8 cellular contexts compared by ENCODE assay signal in the genomic region with DNA sequence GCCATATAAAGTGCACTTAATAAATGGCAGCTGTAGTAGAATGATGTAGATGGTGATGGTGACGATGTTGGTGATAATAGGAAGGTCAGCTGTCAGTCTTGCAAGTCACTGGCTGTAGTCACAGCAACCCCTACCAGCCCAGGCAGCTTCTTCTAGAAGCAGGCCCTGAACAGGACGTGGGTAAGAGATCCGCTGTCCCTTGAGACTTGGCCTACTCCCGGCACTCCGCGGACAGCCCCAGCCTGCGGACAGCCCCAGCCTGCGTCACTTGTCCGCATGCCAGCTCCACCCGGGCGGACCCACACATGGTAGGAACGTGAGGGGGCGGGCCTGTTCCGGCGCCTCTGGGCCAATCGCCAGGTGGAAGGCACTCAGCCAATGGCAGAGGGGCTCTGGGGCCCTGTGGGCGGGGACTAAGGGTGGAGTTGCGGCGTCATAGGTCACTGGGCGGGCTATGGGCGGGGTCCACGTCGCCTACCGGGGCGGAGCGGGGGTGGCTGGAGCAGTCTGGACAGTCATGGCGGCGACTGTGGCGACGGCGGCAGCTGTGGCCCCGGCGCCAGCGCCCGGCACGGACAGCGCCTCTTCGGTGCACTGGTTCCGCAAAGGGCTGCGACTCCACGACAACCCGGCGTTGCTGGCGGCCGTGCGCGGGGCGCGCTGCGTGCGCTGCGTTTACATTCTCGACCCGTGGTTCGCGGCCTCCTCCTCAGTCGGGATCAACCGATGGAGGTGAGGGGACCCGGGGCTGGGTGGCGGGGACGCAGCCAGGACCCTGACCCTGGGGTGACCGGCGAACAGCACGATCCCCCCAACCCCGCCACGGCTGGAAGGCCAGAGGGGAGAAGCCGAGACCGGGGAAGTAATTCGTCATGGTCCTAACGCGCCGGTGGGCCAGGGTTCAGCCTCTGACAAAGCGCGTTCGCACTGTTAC. TPM values are rescaled to one million over a fixed set of nuclear protein-coding genes. Genes with fewer than 3 reads are reported as not detected.
A peak's percentile ranks its signal among the peaks of the same experiment; 100 is the strongest.
DNase-seq lines count a peak whose midpoint lies in the region; ATAC-seq and TF ChIP-seq lines count a peak whose summit lies in the region.

A gene (plus strand): TSS at position 502 of the 934 bp plus-strand sequence. CDS start 16 bp downstream, at position 518.

- DNase-seq in NCI-H187 treated with DMSO at 0.1 percent for 48 hours (lab: John Stamatoyannopoulos, UW), result peak; percentile 90
- DNase-seq in anterior cingulate cortex (lab: John Stamatoyannopoulos, UW), result peak; percentile 96 to 100 (median 99)
- DNase-seq in right atrium auricular region (ENCODE audit: low spot score), result peak; percentile 100
- peak; percentile 86 for DNase-seq in pulmonary artery endothelial cell (ENCODE audit: low read depth, low spot score)
- DNase-seq in uterus, result peak; percentile 99 to 100

- intact Hi-C loops in T-helper 2 cell treated with Interferon-gamma antibody and Interleukin-4, amounts not matched to agents 100 ng/mL and 5 ng/mL, for 36 hours (cut with micrococcal nuclease), result loop anchor here (1.0 to 10.0 kb wide), 6 partner anchors 40 to 492 kb away; a partner anchor contains a TSS
- intact Hi-C loops in uterus (cut with DNase I; ENCODE audit: low total_unique reads), result loop anchor here (5.0 kb wide), 1 partner anchor 70 kb away; a partner anchor contains a TSS

- peak in 1 of 2 donors; percentile 5 for TF ChIP-seq CTCF in right atrium auricular region (IDR thresholded peaks at IDR 0.05)
- no peak for TF ChIP-seq CTCF in uterus (IDR thresholded peaks at IDR 0.05)

- ATAC-seq in GM18499 (IDR thresholded peaks at IDR 0.05; ENCODE audit: insufficient read depth, unreplicated experiment) (peak; percentile 85), HG02943 (IDR thresholded peaks at IDR 0.05; ENCODE audit: low read depth, unreplicated experiment) (peak; percentile 93)

- H3K4me3 ChIP-seq in right atrium auricular region (peak within 1 kb of the TSS; percentile 89 to 90), uterus (peak within 1 kb of the TSS; percentile 91 to 97)

- TF ChIP-seq POLR2A in uterus (IDR thresholded peaks at IDR 0.05), result peak; percentile 97 to 99

- H3K27ac ChIP-seq in right atrium auricular region, result peak within 1 kb of the TSS; percentile 94 to 97
- peak within 1 kb of the TSS; percentile 89 to 96 for H3K27ac ChIP-seq in uterus

- no peaks in the 10 kb centered on the region for H3K36me3 ChIP-seq in right atrium auricular region
- no peaks in the 10 kb centered on the region for H3K36me3 ChIP-seq in uterus

- H3K27me3 ChIP-seq in right atrium auricular region (no peaks in the 10 kb centered on the region), uterus (no peaks in the 10 kb centered on the region)

- H3K4me1 ChIP-seq in right atrium auricular region (peaks cover 0 to 57% of the 10 kb centered on the region in 2 donors), uterus (peaks cover 13 to 14% of the 10 kb centered on the region in 2 donors)

- no peaks in the 10 kb centered on the region for H3K9me3 ChIP-seq in right atrium auricular region
- no peaks in the 10 kb centered on the region for H3K9me3 ChIP-seq in uterus

RNA-seq across cellular contexts. Expression of the gene that starts here (rescaled TPM):
- total RNA-seq in T-helper 2 cell treated with Interferon-gamma antibody and Interleukin-4, amounts not matched to agents 100 ng/mL and 5 ng/mL, for 36 hours, result 26.8 and 29.4 TPM in 2 replicates
- total RNA-seq in right atrium auricular region, result 10 to 100 TPM; 43.0 to 62.9 TPM
- 6.8 and 9.2 TPM in 2 replicates for total RNA-seq in pulmonary artery endothelial cell
- total RNA-seq in uterus, result 10 to 100 TPM; 22.1 to 91.8 (median 61.0) TPM

Comparison
In these comparisons a context has a peak if more than half of its experiments do, and no peak if none do; other contexts are left out.
1. Peak in every context shown above with its lines: DNase-seq, ATAC-seq, H3K4me3 ChIP-seq and H3K27ac ChIP-seq.